8 cellular contexts compared by ENCODE assay signal in genomic region chr15:62059818-62060115, GRCh38. TPM values are rescaled to one million over a fixed set of nuclear protein-coding genes. Genes with fewer than 3 reads are reported as not detected.
DNase-seq lines count a peak whose midpoint lies in the region; ATAC-seq and TF ChIP-seq lines count a peak whose summit lies in the region.

No MANE protein-coding gene starts in this region.

- H3K4me1 ChIP-seq in OCI-LY1 (ENCODE audit: insufficient read depth, low read length, severe bottlenecking) = peaks cover 30% of the 10 kb centered on the region
- peaks cover 41% of the 10 kb centered on the region for H3K4me1 ChIP-seq in suprapubic skin

- peak; percentile 78 for ATAC-seq in GM18909 (IDR thresholded peaks at IDR 0.05; ENCODE audit: poor library complexity, unreplicated experiment)
- ATAC-seq in HG03135 (IDR thresholded peaks at IDR 0.05; ENCODE audit: unreplicated experiment) = peak; percentile 79
- ATAC-seq in esophagus mucosa = peak; percentile 62
- peak; percentile 75 to 76 for ATAC-seq in naive B cell (ENCODE audit: low read depth in 2 of 2)

- H3K4me1 Mint-ChIP-seq in naive B cell = peaks cover 17 to 51% (median 41%) of the 10 kb centered on the region in 3 donors

- peak overlapping the region; percentile 48 for H2AFZ ChIP-seq in OCI-LY1 (ENCODE audit: low read length)

- no peaks in the 10 kb centered on the region for H3K9me2 ChIP-seq in OCI-LY1 (ENCODE audit: low read depth, low read length)

- no peak for TF ChIP-seq POLR2A in suprapubic skin (IDR thresholded peaks at IDR 0.05)

- H3K27me3 ChIP-seq in OCI-LY1 (ENCODE audit: insufficient read depth, low read length) (no peaks in the 10 kb centered on the region), suprapubic skin (no peaks in the 10 kb centered on the region)

- H3K27me3 Mint-ChIP-seq in naive B cell = peaks cover 0 to 9% (median 0%) of the 10 kb centered on the region in 3 donors

- H3K4me2 ChIP-seq in OCI-LY1 (ENCODE audit: low read length) = peak overlapping the region; percentile 98

- no peaks in the 10 kb centered on the region for H3K36me3 Mint-ChIP-seq in naive B cell

- H3K4me3 Mint-ChIP-seq in naive B cell = peak overlapping the region; percentile 92 to 100 (median 96)

- H3K9ac ChIP-seq in OCI-LY1 (ENCODE audit: low read length) = peak overlapping the region; percentile 84

- peak; percentile 69 for DNase-seq in ACHN
- DNase-seq in activated T-cell treated with anti-CD3 and anti-CD28 coated beads for 24 hours (ENCODE audit: low read depth) = peak; percentile 44
- DNase-seq in naive B cell = peak; percentile 83
- DNase-seq in suprapubic skin (ENCODE audit: low spot score in 2 of 2) = peak in 1 of 2 donors; percentile 73

- no peak for TF ChIP-seq EP300 in suprapubic skin (IDR thresholded peaks at IDR 0.05)

- H3F3A ChIP-seq in OCI-LY1 (ENCODE audit: insufficient read depth, low read length) = no peaks in the 10 kb centered on the region

- WGBS in suprapubic skin = 0% methylated on average over 17 of the region's 19 CpGs

- in situ Hi-C loops in ACHN (cut with HindIII; ENCODE audit: low pct_ligation_motif_present, low pct_unique_long_range_greater_than_20kb, low sequenced_read_pairs) = no loop called here

- peaks cover 40% of the 10 kb centered on the region for H3K79me2 ChIP-seq in OCI-LY1 (ENCODE audit: insufficient read depth, low read length)

- H3K9me3 ChIP-seq in OCI-LY1 (ENCODE audit: low read length) = no peaks in the 10 kb centered on the region
- H3K9me3 ChIP-seq in suprapubic skin = no peaks in the 10 kb centered on the region

- H3K27ac ChIP-seq in OCI-LY1 (ENCODE audit: low read depth, low read length, poor library complexity, severe bottlenecking) = peak overlapping the region; percentile 78
- H3K27ac ChIP-seq in suprapubic skin = peak overlapping the region; percentile 94

- peaks cover 22% of the 10 kb centered on the region for H3K36me3 ChIP-seq in OCI-LY1 (ENCODE audit: insufficient read depth, low read length)
- H3K36me3 ChIP-seq in suprapubic skin = no peaks in the 10 kb centered on the region

- 0 out of 2 replicates have a peak, but pooled peaks cover 2% of the 10 kb centered on the region for H4K20me1 ChIP-seq in OCI-LY1 (ENCODE audit: insufficient read depth, low read length)

- H3K27ac Mint-ChIP-seq in naive B cell = peak overlapping the region; percentile 94 to 99 (median 98)

- H3K4me3 ChIP-seq in OCI-LY1 (ENCODE audit: low read depth, low read length, poor library complexity, severe bottlenecking) (peak overlapping the region; percentile 94), suprapubic skin (peak overlapping the region; percentile 99)

- TF ChIP-seq CTCF in OCI-LY1 (IDR thresholded peaks at IDR 0.05; ENCODE audit: low read length) (no peak), suprapubic skin (IDR thresholded peaks at IDR 0.05) (no peak)

- no peaks in the 10 kb centered on the region for H3K9me3 Mint-ChIP-seq in naive B cell

RNA-seq across cellular contexts. Expression of gene VPS13C, which starts 0.5 kb away (rescaled TPM):
- total RNA-seq in esophagus mucosa (13.3 TPM), suprapubic skin (10 to 100 TPM; 30.4 to 74.3 (median 42.8) TPM)
- polyA plus RNA-seq in naive B cell (ENCODE audit: low read depth in 6 of 6) = 10 to 100 TPM; 18.4 to 33.6 (median 23.4) TPM

RNA-seq across cellular contexts. Expression of gene C2CD4A, which starts 7.0 kb away (rescaled TPM):
- total RNA-seq in esophagus mucosa (0.44 TPM), suprapubic skin (under 1 TPM in 2 of 4 donors, not detected in 2; 0.45 to 0.62 TPM)
- not detected for polyA plus RNA-seq in naive B cell (ENCODE audit: low read depth in 6 of 6)
